Comparison of ENCODE assay signal across 9 cellular contexts in the genomic region with DNA sequence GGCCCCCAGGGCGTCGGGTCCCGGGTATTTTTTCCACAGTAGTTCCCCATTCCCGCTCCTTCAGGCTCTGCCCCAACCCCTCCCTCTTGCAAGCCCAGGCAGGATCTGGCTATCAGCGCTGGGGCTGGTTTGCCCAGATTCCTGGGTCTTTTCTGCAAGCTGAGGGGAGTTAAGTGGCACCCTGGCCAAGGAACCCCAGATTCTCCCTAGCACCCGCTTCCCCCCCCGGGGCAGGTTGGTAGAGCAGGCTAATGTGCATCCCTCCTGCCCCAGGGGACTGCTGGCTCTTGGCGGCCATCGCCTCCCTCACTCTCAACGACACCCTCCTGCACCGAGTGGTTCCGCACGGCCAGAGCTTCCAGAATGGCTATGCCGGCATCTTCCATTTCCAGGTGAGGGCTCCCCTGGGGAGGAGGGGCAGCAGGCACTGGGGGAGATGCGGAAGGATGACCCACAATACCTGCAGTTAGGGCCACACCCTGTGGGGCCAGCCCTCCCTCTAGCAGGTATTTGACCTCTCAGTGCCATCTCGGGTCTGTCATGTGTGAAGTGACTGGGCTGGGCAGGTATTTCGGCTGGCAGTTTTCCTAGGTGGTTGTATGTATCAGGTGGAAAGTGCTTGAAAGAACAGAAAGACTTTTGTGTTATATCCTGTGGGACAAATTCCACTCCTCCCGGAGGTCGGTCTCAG. TPM values are rescaled to one million over a fixed set of nuclear protein-coding genes. Genes with fewer than 3 reads are reported as not detected.
DNase-seq lines count a peak whose midpoint lies in the region; ATAC-seq and TF ChIP-seq lines count a peak whose summit lies in the region.
"Had no signal": no experiment of that assay in that cellular context is flagged by ENCODE, and none has a peak within 500 bp of the region (broad histone marks: within the 10 kb centered on the region; RNA-seq: fewer than 3 reads in every experiment).

No MANE protein-coding gene starts in this region.

- TF ChIP-seq POLR2A in transverse colon (IDR thresholded peaks at IDR 0.05) = no peak

- TF ChIP-seq CTCF in ascending aorta (IDR thresholded peaks at IDR 0.05) (no peak), transverse colon (IDR thresholded peaks at IDR 0.05) (no peak)

- in situ Hi-C loops in transverse colon (cut with MboI; ENCODE audit: low pct_ligation_motif_present in 1 of 4, low pct_unique_long_range_greater_than_20kb in 1 of 4, low sequenced_read_pairs in 3 of 4) = loop anchor here in 1 of 4 donors (10.0 kb wide), 1 partner anchor 49 kb away; a partner anchor contains a TSS

- intact Hi-C loops in ascending aorta (cut with DNase I) = no loop called here
- intact Hi-C loops in transverse colon (cut with DNase I; ENCODE audit: low total_unique reads) = no loop called here

- H3K4me1 Mint-ChIP-seq in activated T-cell treated with anti-CD3 and anti-CD28 coated beads, Interleukin-2, amount 50 U/mL, for 4 hours (ENCODE audit: low read depth) = peaks cover 17% of the 10 kb centered on the region

- 31 to 57% methylated on average over 2 to 14 of the region's 19 CpGs for WGBS in transverse colon (ENCODE audit: low coverage in 1 of 2), 2 donors

- H3K27me3 ChIP-seq in ascending aorta (no peaks in the 10 kb centered on the region), transverse colon (no peaks in the 10 kb centered on the region)

- no peak for ATAC-seq in activated T-cell treated with anti-CD3 and anti-CD28 coated beads, Interleukin-2, amount 50 U/mL, for 4 hours
- ATAC-seq in left lobe of liver (no peak), HG02970 (IDR thresholded peaks at IDR 0.05; ENCODE audit: low FRiP score, unreplicated experiment) (no peak), HG03457 (IDR thresholded peaks at IDR 0.05; ENCODE audit: unreplicated experiment) (no peak)

- no peak for TF ChIP-seq EP300 in transverse colon (IDR thresholded peaks at IDR 0.05; ENCODE audit: low read depth)

- no peaks in the 10 kb centered on the region for H3K9me3 Mint-ChIP-seq in activated T-cell treated with anti-CD3 and anti-CD28 coated beads, Interleukin-2, amount 50 U/mL, for 4 hours

- peaks cover 8% of the 10 kb centered on the region for H3K36me3 Mint-ChIP-seq in activated T-cell treated with anti-CD3 and anti-CD28 coated beads, Interleukin-2, amount 50 U/mL, for 4 hours (ENCODE audit: insufficient read depth)

- H3K4me1 ChIP-seq in ascending aorta (peaks cover 2 to 9% of the 10 kb centered on the region in 2 donors), transverse colon (peaks cover 9 to 26% (median 22%) of the 10 kb centered on the region in 4 donors)

- peaks cover 15 to 27% of the 10 kb centered on the region in 2 donors for H3K36me3 ChIP-seq in ascending aorta
- peaks cover 0 to 12% (median 6%) of the 10 kb centered on the region in 4 donors for H3K36me3 ChIP-seq in transverse colon

- no peak for DNase-seq in activated T-cell treated with anti-CD3 and anti-CD28 coated beads, Interleukin-2, amount 50 U/mL, for 4 hours
- DNase-seq in activated T-cell treated with anti-CD3 and anti-CD28 coated beads for 4 hours = no peak
- no peak for DNase-seq in ascending aorta (ENCODE audit: low spot score in 2 of 2)
- DNase-seq in left lobe of liver (ENCODE audit: low spot score) = peak; percentile 45
- peak; percentile 41 for DNase-seq in transverse colon
- DNase-seq in stimulated activated CD4-positive, alpha-beta T cell treated with anti-CD3 and anti-CD28 coated beads, Interleukin-4, amount 100 ng/mL, for 1 hour = no peak

- H3K27ac ChIP-seq in ascending aorta = peak overlapping the region; percentile 90 to 95
- peak overlapping the region; percentile 92 to 97 (median 94) for H3K27ac ChIP-seq in transverse colon

- H3K9me3 ChIP-seq in ascending aorta (no peaks in the 10 kb centered on the region), transverse colon (no peaks in the 10 kb centered on the region)

- no peaks in the 10 kb centered on the region for H3K27me3 Mint-ChIP-seq in activated T-cell treated with anti-CD3 and anti-CD28 coated beads, Interleukin-2, amount 50 U/mL, for 4 hours (ENCODE audit: low read depth)

- H3K4me3 ChIP-seq in ascending aorta (peak overlapping the region; percentile 70 to 95), transverse colon (peak overlapping the region in 2 of 4 donors; percentile 86 to 97)

- peak overlapping the region; percentile 88 for H3K4me3 Mint-ChIP-seq in activated T-cell treated with anti-CD3 and anti-CD28 coated beads, Interleukin-2, amount 50 U/mL, for 4 hours

RNA-seq across cellular contexts. Expression of a gene that starts 1.6 kb away (rescaled TPM):
- total RNA-seq in activated T-cell treated with anti-CD3 and anti-CD28 coated beads, Interleukin-2, amount 50 U/mL, for 4 hours = 10 to 100 TPM; 65.5 to 86.2 (median 81.9) TPM
- 239 TPM for total RNA-seq in ascending aorta
- 81.0 TPM for total RNA-seq in left lobe of liver
- total RNA-seq in transverse colon = 1,000 to 10,000 TPM in 1 of 4 donors, 100 to 1,000 TPM in 3; 211 to 1,179 (median 376) TPM

RNA-seq across cellular contexts. Expression of a gene that starts 13.3 kb away (rescaled TPM):
- not detected for total RNA-seq in activated T-cell treated with anti-CD3 and anti-CD28 coated beads, Interleukin-2, amount 50 U/mL, for 4 hours
- total RNA-seq in ascending aorta (not detected), left lobe of liver (1.2 TPM), transverse colon (not detected)
- total RNA-seq: mononuclear cell had no signal

RNA-seq across cellular contexts. Expression of a gene that starts 49.0 kb away (rescaled TPM):
- 10 to 100 TPM; 36.8 to 51.5 (median 47.2) TPM for total RNA-seq in activated T-cell treated with anti-CD3 and anti-CD28 coated beads, Interleukin-2, amount 50 U/mL, for 4 hours
- total RNA-seq in ascending aorta (229 TPM), left lobe of liver (110 TPM), transverse colon (10 to 100 TPM; 20.5 to 72.6 (median 51.9) TPM)

Comparison
In these comparisons a context has a peak if more than half of its experiments do, and no peak if none do; other contexts are left out.
1. DNase-seq: peak in left lobe of liver (single experiment) and transverse colon (single experiment); none in activated T-cell treated with anti-CD3 and anti-CD28 coated beads, Interleukin-2, amount 50 U/mL, for 4 hours (single experiment), activated T-cell treated with anti-CD3 and anti-CD28 coated beads for 4 hours (single experiment), ascending aorta (0 of 2) and stimulated activated CD4-positive, alpha-beta T cell treated with anti-CD3 and anti-CD28 coated beads, Interleukin-4, amount 100 ng/mL, for 1 hour (single experiment).